8 cellular contexts compared by ENCODE assay signal in the genomic region with DNA sequence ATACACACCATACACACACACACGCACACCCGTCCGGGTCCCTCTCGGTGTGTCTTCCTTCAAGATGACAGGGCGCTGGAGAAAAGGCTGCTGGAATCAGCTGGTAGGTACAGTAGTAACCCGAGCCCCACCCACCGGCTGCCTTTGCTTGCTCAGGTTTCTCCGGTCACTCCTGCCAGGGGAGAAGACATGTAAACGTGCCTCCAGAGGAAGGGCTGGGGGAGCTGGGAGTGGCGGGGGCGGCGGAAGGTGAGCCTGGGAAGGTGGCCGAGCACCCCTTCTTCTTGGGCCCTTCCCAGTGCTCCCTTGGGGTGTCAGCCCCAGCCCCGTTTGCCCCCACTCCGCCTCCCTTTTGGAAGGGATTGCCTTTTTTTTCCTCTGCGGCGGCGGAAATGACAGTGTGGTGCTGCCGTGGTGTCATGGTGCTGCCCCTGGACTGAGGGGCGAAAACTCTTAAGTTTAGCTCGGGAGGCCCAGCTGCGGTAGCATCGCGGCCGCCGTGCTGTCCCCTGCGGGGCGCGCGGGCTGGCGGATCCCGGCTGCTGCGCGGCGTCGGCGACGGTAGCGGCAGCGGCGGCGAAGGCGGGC. TPM values are rescaled to one million over a fixed set of nuclear protein-coding genes. Genes with fewer than 3 reads are reported as not detected.
DNase-seq lines count a peak whose midpoint lies in the region; ATAC-seq and TF ChIP-seq lines count a peak whose summit lies in the region.

A gene with protein sequence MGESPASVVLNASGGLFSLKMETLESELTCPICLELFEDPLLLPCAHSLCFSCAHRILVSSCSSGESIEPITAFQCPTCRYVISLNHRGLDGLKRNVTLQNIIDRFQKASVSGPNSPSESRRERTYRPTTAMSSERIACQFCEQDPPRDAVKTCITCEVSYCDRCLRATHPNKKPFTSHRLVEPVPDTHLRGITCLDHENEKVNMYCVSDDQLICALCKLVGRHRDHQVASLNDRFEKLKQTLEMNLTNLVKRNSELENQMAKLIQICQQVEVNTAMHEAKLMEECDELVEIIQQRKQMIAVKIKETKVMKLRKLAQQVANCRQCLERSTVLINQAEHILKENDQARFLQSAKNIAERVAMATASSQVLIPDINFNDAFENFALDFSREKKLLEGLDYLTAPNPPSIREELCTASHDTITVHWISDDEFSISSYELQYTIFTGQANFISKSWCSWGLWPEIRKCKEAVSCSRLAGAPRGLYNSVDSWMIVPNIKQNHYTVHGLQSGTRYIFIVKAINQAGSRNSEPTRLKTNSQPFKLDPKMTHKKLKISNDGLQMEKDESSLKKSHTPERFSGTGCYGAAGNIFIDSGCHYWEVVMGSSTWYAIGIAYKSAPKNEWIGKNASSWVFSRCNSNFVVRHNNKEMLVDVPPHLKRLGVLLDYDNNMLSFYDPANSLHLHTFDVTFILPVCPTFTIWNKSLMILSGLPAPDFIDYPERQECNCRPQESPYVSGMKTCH (plus strand): TSS at position 169 of the 588 bp plus-strand sequence. CDS start 561 bp downstream, outside the sequence.

- no peaks in the 10 kb centered on the region for H3K27me3 ChIP-seq in CD8-positive, alpha-beta memory T cell (ENCODE audit: insufficient read depth, low read length, poor library complexity, severe bottlenecking)
- peaks cover 27% of the 10 kb centered on the region for H3K27me3 ChIP-seq in endodermal cell (ENCODE audit: control insufficient read depth, insufficient read depth, low read length, poor library complexity, severe bottlenecking)
- H3K27me3 ChIP-seq in mononuclear cell (ENCODE audit: insufficient read depth, low read length): peaks cover 13% of the 10 kb centered on the region

- H3K9ac ChIP-seq in endodermal cell (ENCODE audit: extremely low read depth, low read length, poor library complexity, severe bottlenecking): no peak within 1 kb of the TSS

- no peaks in the 10 kb centered on the region for H3K9me3 Mint-ChIP-seq in CD8-positive, alpha-beta memory T cell
- H3K9me3 Mint-ChIP-seq in activated CD8-positive, alpha-beta T cell treated with anti-CD3 and anti-CD28 coated beads, Interleukin-2, amount 10 ng/mL, durations not matched to agents 7 days and 5 days (ENCODE audit: insufficient read depth): no peaks in the 10 kb centered on the region
- peaks cover 16% of the 10 kb centered on the region for H3K9me3 Mint-ChIP-seq in endodermal cell
- no peaks in the 10 kb centered on the region for H3K9me3 Mint-ChIP-seq in stimulated activated effector memory CD8-positive, alpha-beta T cell treated with anti-CD3 and anti-CD28 coated beads, Interleukin-12 subunit alpha, Interleukin-12 subunit beta, amount 100 ng/mL, for 72 hours

- H3K9me3 ChIP-seq in CD8-positive, alpha-beta memory T cell (ENCODE audit: low read length): no peaks in the 10 kb centered on the region
- H3K9me3 ChIP-seq in endodermal cell (ENCODE audit: control insufficient read depth, low read length) (no peaks in the 10 kb centered on the region), mononuclear cell (ENCODE audit: low read depth, low read length) (no peaks in the 10 kb centered on the region)

- peaks cover 0 to 4% (median 0%) of the 10 kb centered on the region in 3 donors for H3K36me3 Mint-ChIP-seq in CD8-positive, alpha-beta memory T cell
- no peaks in the 10 kb centered on the region for H3K36me3 Mint-ChIP-seq in activated CD8-positive, alpha-beta T cell treated with anti-CD3 and anti-CD28 coated beads, Interleukin-2, amount 10 ng/mL, durations not matched to agents 7 days and 5 days (ENCODE audit: low read depth)
- no peaks in the 10 kb centered on the region for H3K36me3 Mint-ChIP-seq in endodermal cell (ENCODE audit: low read depth)
- peaks cover 5% of the 10 kb centered on the region for H3K36me3 Mint-ChIP-seq in stimulated activated effector memory CD8-positive, alpha-beta T cell treated with anti-CD3 and anti-CD28 coated beads, Interleukin-12 subunit alpha, Interleukin-12 subunit beta, amount 100 ng/mL, for 72 hours

- peaks cover 7 to 8% of the 10 kb centered on the region in 2 donors for H3K27me3 Mint-ChIP-seq in CD8-positive, alpha-beta memory T cell
- peaks cover 17% of the 10 kb centered on the region for H3K27me3 Mint-ChIP-seq in activated CD8-positive, alpha-beta T cell treated with anti-CD3 and anti-CD28 coated beads, Interleukin-2, amount 10 ng/mL, durations not matched to agents 7 days and 5 days (ENCODE audit: low read depth)
- H3K27me3 Mint-ChIP-seq in endodermal cell (ENCODE audit: insufficient read depth): peaks cover 61% of the 10 kb centered on the region

- H3K4me3 Mint-ChIP-seq in CD8-positive, alpha-beta memory T cell: peak within 1 kb of the TSS; percentile 82 to 93 (median 84)
- H3K4me3 Mint-ChIP-seq in activated CD8-positive, alpha-beta T cell treated with anti-CD3 and anti-CD28 coated beads, Interleukin-2, amount 10 ng/mL, durations not matched to agents 7 days and 5 days: peak within 1 kb of the TSS; percentile 70
- peak within 1 kb of the TSS; percentile 58 for H3K4me3 Mint-ChIP-seq in endodermal cell
- H3K4me3 Mint-ChIP-seq in stimulated activated effector memory CD8-positive, alpha-beta T cell treated with anti-CD3 and anti-CD28 coated beads, Interleukin-12 subunit alpha, Interleukin-12 subunit beta, amount 100 ng/mL, for 72 hours: peak within 1 kb of the TSS; percentile 78

- WGBS in endodermal cell (ENCODE audit: insufficient coverage in 1 of 2, insufficient read length in 1 of 2), 2 experiments: 0 to 1% methylated on average over 2 to 43 of the region's 43 CpGs

- peak within 1 kb of the TSS; percentile 24 for H3K27ac ChIP-seq in CD8-positive, alpha-beta memory T cell (ENCODE audit: low read depth, low read length)
- no peak within 1 kb of the TSS for H3K27ac ChIP-seq in endodermal cell (ENCODE audit: low read depth, low read length)

- H3K4me1 ChIP-seq in CD8-positive, alpha-beta memory T cell (ENCODE audit: insufficient read depth, low read length): peaks cover 7% of the 10 kb centered on the region
- H3K4me1 ChIP-seq in endodermal cell (ENCODE audit: control insufficient read depth, insufficient read depth, low read length): no peaks in the 10 kb centered on the region
- no peaks in the 10 kb centered on the region for H3K4me1 ChIP-seq in mononuclear cell (ENCODE audit: insufficient read depth, low read length)

- H3K4me3 ChIP-seq in CD8-positive, alpha-beta memory T cell (ENCODE audit: low read length): peak within 1 kb of the TSS; percentile 43
- peak within 1 kb of the TSS; percentile 70 for H3K4me3 ChIP-seq in endodermal cell (ENCODE audit: low read length)
- peak within 1 kb of the TSS; percentile 24 for H3K4me3 ChIP-seq in mononuclear cell (ENCODE audit: low read length)

- H3K27ac Mint-ChIP-seq in CD8-positive, alpha-beta memory T cell: peak within 1 kb of the TSS; percentile 59 to 93 (median 87)
- H3K27ac Mint-ChIP-seq in activated CD8-positive, alpha-beta T cell treated with anti-CD3 and anti-CD28 coated beads, Interleukin-2, amount 10 ng/mL, durations not matched to agents 7 days and 5 days: peak within 1 kb of the TSS; percentile 30
- no peak within 1 kb of the TSS for H3K27ac Mint-ChIP-seq in endodermal cell
- H3K27ac Mint-ChIP-seq in stimulated activated effector memory CD8-positive, alpha-beta T cell treated with anti-CD3 and anti-CD28 coated beads, Interleukin-12 subunit alpha, Interleukin-12 subunit beta, amount 100 ng/mL, for 72 hours: peak within 1 kb of the TSS; percentile 88

- TF ChIP-seq CTCF in endodermal cell (conservative IDR thresholded peaks at IDR 0.05): no peak

- no peaks in the 10 kb centered on the region for H3K36me3 ChIP-seq in CD8-positive, alpha-beta memory T cell (ENCODE audit: insufficient read depth, low read length)
- no peaks in the 10 kb centered on the region for H3K36me3 ChIP-seq in endodermal cell (ENCODE audit: control insufficient read depth, insufficient read depth, low read length)

- CTCF ChIA-PET in CD8-positive, alpha-beta memory T cell (lab: Charles Lee): interaction anchor here (1.2 to 1.4 kb wide), 3 partner anchors 13 to 152 kb away, joined by 3 to 6 read pairs (median 4); no protein-coding TSS in a partner anchor
- CTCF ChIA-PET in activated CD8-positive, alpha-beta T cell treated with anti-CD3 and anti-CD28 coated beads, Interleukin-2, amount 10 ng/mL, durations not matched to agents 7 days and 5 days (lab: Charles Lee): interaction anchor here (1.2 kb wide), 3 partner anchors 50 to 171 kb away, joined by 3 read pairs; a partner anchor contains a TSS

- POLR2A ChIA-PET in CD8-positive, alpha-beta memory T cell (lab: Charles Lee): interaction anchor here (0.8 to 1.4 kb wide), 4 partner anchors 84 to 707 kb away, joined by 3 to 4 read pairs (median 3); a partner anchor contains a TSS
- POLR2A ChIA-PET in activated CD8-positive, alpha-beta T cell treated with anti-CD3 and anti-CD28 coated beads, Interleukin-2, amount 10 ng/mL, durations not matched to agents 7 days and 5 days (lab: Charles Lee): no interaction called here

- peaks cover 21 to 59% (median 31%) of the 10 kb centered on the region in 3 donors for H3K4me1 Mint-ChIP-seq in CD8-positive, alpha-beta memory T cell
- H3K4me1 Mint-ChIP-seq in activated CD8-positive, alpha-beta T cell treated with anti-CD3 and anti-CD28 coated beads, Interleukin-2, amount 10 ng/mL, durations not matched to agents 7 days and 5 days (ENCODE audit: low read depth): peaks cover 9% of the 10 kb centered on the region
- peaks cover 16% of the 10 kb centered on the region for H3K4me1 Mint-ChIP-seq in endodermal cell
- peaks cover 34% of the 10 kb centered on the region for H3K4me1 Mint-ChIP-seq in stimulated activated effector memory CD8-positive, alpha-beta T cell treated with anti-CD3 and anti-CD28 coated beads, Interleukin-12 subunit alpha, Interleukin-12 subunit beta, amount 100 ng/mL, for 72 hours

- ATAC-seq in GM21825 (IDR thresholded peaks at IDR 0.05; ENCODE audit: unreplicated experiment) (peak; percentile 26), GM19467 (IDR thresholded peaks at IDR 0.05; ENCODE audit: unreplicated experiment) (no peak)
- ATAC-seq in activated CD8-positive, alpha-beta T cell treated with anti-CD3 and anti-CD28 coated beads, Interleukin-2, amount 10 ng/mL, durations not matched to agents 7 days and 5 days: peak; percentile 70
- ATAC-seq in stimulated activated effector memory CD8-positive, alpha-beta T cell treated with anti-CD3 and anti-CD28 coated beads, Interleukin-12 subunit alpha, Interleukin-12 subunit beta, amount 100 ng/mL, for 72 hours: peak; percentile 80

- DNase-seq in CD8-positive, alpha-beta memory T cell: peak; percentile 14 to 72 (median 52)
- DNase-seq in NCI-H128 (lab: John Stamatoyannopoulos, UW; ENCODE audit: unreplicated experiment): peak; percentile 1
- DNase-seq in activated CD8-positive, alpha-beta T cell treated with anti-CD3 and anti-CD28 coated beads, Interleukin-2, amount 10 ng/mL, durations not matched to agents 7 days and 5 days: peak; percentile 57
- peak; percentile 87 for DNase-seq in endodermal cell
- peak in 1 of 2 donors; percentile 8 for DNase-seq in stimulated activated effector memory CD8-positive, alpha-beta T cell treated with anti-CD3 and anti-CD28 coated beads, Interleukin-12 subunit alpha, Interleukin-12 subunit beta, amount 100 ng/mL, for 72 hours (ENCODE audit: low spot score in 2 of 2)

RNA-seq across cellular contexts. Expression of the gene that starts here (rescaled TPM):
- total RNA-seq in CD8-positive, alpha-beta memory T cell: 10 to 100 TPM; 10.6 to 13.3 TPM
- 6.8 TPM for polyA plus RNA-seq in CD8-positive, alpha-beta memory T cell
- total RNA-seq in activated CD8-positive, alpha-beta T cell treated with anti-CD3 and anti-CD28 coated beads, Interleukin-2, amount 10 ng/mL, durations not matched to agents 7 days and 5 days: 1 to 10 TPM; 1.7 to 1.8 TPM
- 10 to 100 TPM in 1 of 2 donors, 1 to 10 TPM in 1; 5.2 to 10.0 TPM for total RNA-seq in endodermal cell
- 2.4 TPM for polyA plus RNA-seq in endodermal cell (2013, experiment 1 of 2)
- 3.0 TPM for polyA plus RNA-seq in endodermal cell (2013, experiment 2 of 2)
- 17.6 TPM for total RNA-seq in mononuclear cell
